ENCODE assay signal across 8 cellular contexts in the genomic region with DNA sequence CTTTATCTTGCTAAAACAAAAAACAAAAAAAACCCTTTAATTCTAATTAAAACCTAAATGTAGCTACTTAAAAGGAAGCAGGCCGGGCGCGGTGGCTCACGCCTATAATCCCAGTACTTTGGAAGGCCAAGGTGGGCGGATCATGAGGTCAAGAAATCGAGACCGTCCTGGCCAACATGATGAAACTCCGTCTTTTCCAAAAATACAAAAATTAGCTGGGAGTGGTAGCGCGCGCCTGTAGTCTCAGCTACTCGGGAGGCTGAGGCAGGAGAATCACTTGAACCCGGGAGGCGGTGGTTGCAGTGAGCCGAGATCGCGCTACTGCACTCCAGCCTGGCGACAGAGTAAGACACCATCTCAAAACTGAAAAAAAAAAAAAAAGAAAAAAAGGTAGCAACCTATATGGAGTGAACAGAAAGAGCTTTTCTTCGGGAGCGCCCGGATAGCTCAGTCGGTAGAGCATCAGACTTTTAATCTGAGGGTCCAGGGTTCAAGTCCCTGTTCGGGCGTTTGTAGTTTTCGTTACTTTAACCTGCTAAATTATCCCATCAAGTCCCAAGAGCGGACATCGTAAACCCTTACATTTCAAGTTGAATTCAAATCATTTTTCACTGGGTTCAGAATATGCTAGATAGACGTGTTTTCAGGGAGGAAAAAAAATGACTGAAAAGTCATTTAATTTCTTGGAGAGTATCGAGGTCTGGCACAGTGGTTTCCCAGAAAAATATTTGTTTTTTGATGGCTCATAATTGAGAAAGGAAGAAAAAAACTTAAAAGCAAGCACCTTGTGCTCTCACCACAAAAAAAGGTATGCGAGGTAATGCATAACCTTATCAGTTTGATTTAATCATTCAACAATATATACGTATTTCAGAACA. TPM values are rescaled to one million over a fixed set of nuclear protein-coding genes. Genes with fewer than 3 reads are reported as not detected.
A peak's percentile ranks its signal among the peaks of the same experiment; 100 is the strongest.
DNase-seq lines count a peak whose midpoint lies in the region; ATAC-seq and TF ChIP-seq lines count a peak whose summit lies in the region.

No MANE protein-coding gene starts in this region.

- TF ChIP-seq CTCF in coronary artery (IDR thresholded peaks at IDR 0.05) (no peak), left lung (IDR thresholded peaks at IDR 0.05) (no peak)

- DNase-seq in AG08395 (ENCODE audit: low spot score) (peak; percentile 59), NCI-H345 (lab: John Stamatoyannopoulos, UW) (peak; percentile 89), coronary artery (ENCODE audit: low spot score) (no peak), left lung (peak; percentile 56 to 69)
- DNase-seq in stimulated activated CD4-positive, alpha-beta T cell treated with anti-CD3 and anti-CD28 coated beads, Interleukin-2, amount 100 ng/mL, for 4 hours (ENCODE audit: low read depth), result peak; percentile 62

- no peaks in the 10 kb centered on the region for H3K36me3 ChIP-seq in left lung

- H3K27ac ChIP-seq in coronary artery, result peak overlapping the region; percentile 67 to 77
- peak overlapping the region; percentile 83 to 89 for H3K27ac ChIP-seq in left lung

- intact Hi-C loops in left lung (cut with DNase I), result loop anchor here in 1 of 2 donors (10.0 kb wide), 1 partner anchor 62 kb away; no protein-coding TSS in a partner anchor

- H3K4me3 ChIP-seq in coronary artery (peak overlapping the region; percentile 63), left lung (peak overlapping the region; percentile 39 to 59)

- H3K4me1 ChIP-seq in left lung, result peaks cover 0 to 22% of the 10 kb centered on the region in 2 donors

- no peaks in the 10 kb centered on the region for H3K27me3 ChIP-seq in left lung

- no peaks in the 10 kb centered on the region for H3K9me3 ChIP-seq in left lung

- ATAC-seq in GM19025 (IDR thresholded peaks at IDR 0.05; ENCODE audit: low read depth, unreplicated experiment) (peak; percentile 70), HG03342 (IDR thresholded peaks at IDR 0.05; ENCODE audit: unreplicated experiment) (peak; percentile 62), left lung (peak; percentile 85)
- peak; percentile 82 to 85 for ATAC-seq in activated CD4-positive, CD25-positive, alpha-beta regulatory T cell treated with anti-CD3 and anti-CD28 coated beads, Interleukin-2, amount 50 U/mL, for 24 hours

RNA-seq across cellular contexts. Expression of a gene that starts 9.9 kb away (rescaled TPM):
- 10 to 100 TPM; 46.7 to 82.1 TPM for total RNA-seq in left lung

RNA-seq across cellular contexts. Expression of a gene that starts 11.7 kb away (rescaled TPM):
- 10 to 100 TPM; 26.5 to 42.6 TPM for total RNA-seq in left lung
